ENCODE assay signal across 12 cellular contexts in genomic region chr2:197292614-197293013, GRCh38. TPM values are rescaled to one million over a fixed set of nuclear protein-coding genes. Genes with fewer than 3 reads are reported as not detected.
DNase-seq lines count a peak whose midpoint lies in the region; ATAC-seq, FAIRE-seq and TF ChIP-seq lines count a peak whose summit lies in the region.
"Had no signal": no experiment of that assay in that cellular context is flagged by ENCODE, and none has a peak within 500 bp of the region (broad histone marks: within the 10 kb centered on the region; RNA-seq: fewer than 3 reads in every experiment).

No MANE protein-coding gene starts in this region.

- DNase-seq in GM18507 (ENCODE audit: extremely low spot score, insufficient read length, low read depth) (no peak), activated B cell treated with CpG ODN at 0.5 μM for 24 hours (no peak), natural killer cell (no peak), NCI-H510A (lab: John Stamatoyannopoulos, UW) (no peak), NCI-H345 treated with DMSO at 0.1 percent for 48 hours (lab: John Stamatoyannopoulos, UW; ENCODE audit: unreplicated experiment) (no peak), upper lobe of left lung (no peak), T1000 (lab: John Stamatoyannopoulos, UW) (no peak)
- DNase-seq: IMR-90; NCI-H226; stimulated activated CD4-positive, alpha-beta T cell treated with anti-CD3 and anti-CD28 coated beads, Interleukin-15, amount 100 ng/mL, for 24 hours had no signal

- peak overlapping the region in 2 of 4 donors; percentile 68 to 78 for H3K27ac ChIP-seq in upper lobe of left lung

- WGBS in upper lobe of left lung, 2 donors: 84 to 92% methylated on average over 2 of the region's 2 CpGs

- H3K27me3 Mint-ChIP-seq in activated B cell treated with CpG ODN at 0.5 μM for 24 hours (no peaks in the 10 kb centered on the region), natural killer cell (ENCODE audit: low read depth in 2 of 2) (no peaks in the 10 kb centered on the region)

- H3K4me3 ChIP-seq in upper lobe of left lung: no peak overlapping the region
- H3K4me3 ChIP-seq: suprapubic skin had no signal

- POLR2A ChIA-PET in activated B cell treated with CpG ODN at 0.5 μM for 24 hours (lab: Charles Lee): interaction anchor here (0.8 to 9.0 kb wide), 6 partner anchors 15 to 101 kb away, joined by 3 to 173 read pairs (median 4); partner anchors contain the start of gene ANKRD44

- peaks cover 41% of the 10 kb centered on the region for H3K36me3 Mint-ChIP-seq in activated B cell treated with CpG ODN at 0.5 μM for 24 hours (ENCODE audit: low read depth)
- H3K36me3 Mint-ChIP-seq in natural killer cell: no peaks in the 10 kb centered on the region

- CTCF ChIA-PET in activated B cell treated with CpG ODN at 0.5 μM for 24 hours (lab: Charles Lee): interaction anchor here (1.1 to 2.4 kb wide), 2 partner anchors 13 to 101 kb away, joined by 3 to 7 read pairs; no protein-coding TSS in a partner anchor

- H3K9me3 ChIP-seq in upper lobe of left lung: no peaks in the 10 kb centered on the region
- H3K9me3 ChIP-seq: suprapubic skin had no signal

- peak overlapping the region; percentile 96 for H3K27ac Mint-ChIP-seq in activated B cell treated with CpG ODN at 0.5 μM for 24 hours
- H3K27ac Mint-ChIP-seq in natural killer cell: peak overlapping the region; percentile 94 to 97

- H3K4me1 Mint-ChIP-seq in activated B cell treated with CpG ODN at 0.5 μM for 24 hours: peaks cover 90% of the 10 kb centered on the region
- peaks cover 86% of the 10 kb centered on the region in 2 donors for H3K4me1 Mint-ChIP-seq in natural killer cell

- ATAC-seq in HG03095 (IDR thresholded peaks at IDR 0.05; ENCODE audit: unreplicated experiment): peak; percentile 29
- peak; percentile 15 for ATAC-seq in activated B cell treated with CpG ODN at 0.5 μM for 24 hours (ENCODE audit: low read depth)
- peak; percentile 60 to 73 (median 61) for ATAC-seq in natural killer cell
- no peak for ATAC-seq in upper lobe of left lung (ENCODE audit: low FRiP score in 2 of 2)

- H3K4me3 Mint-ChIP-seq in activated B cell treated with CpG ODN at 0.5 μM for 24 hours: peak overlapping the region; percentile 78
- H3K4me3 Mint-ChIP-seq in natural killer cell: peak overlapping the region; percentile 74

- H3K4me1 ChIP-seq in upper lobe of left lung: peaks cover 24 to 47% (median 41%) of the 10 kb centered on the region in 4 donors

- no peak for TF ChIP-seq EP300 in upper lobe of left lung (IDR thresholded peaks at IDR 0.05)

- FAIRE-seq in GM18507 (lab: Jason Lieb, UNC): peak; percentile 96

- intact Hi-C loops in activated B cell treated with CpG ODN at 0.5 μM for 24 hours (cut with micrococcal nuclease) (loop anchor here (1.0 to 10.0 kb wide), 4 partner anchors 13 to 1118 kb away; partner anchors contain the start of gene STK17B), natural killer cell (cut with micrococcal nuclease) (loop anchor here (1.0 to 2.0 kb wide), 2 partner anchors 17 to 38 kb away; no protein-coding TSS in a partner anchor)

- no peak for TF ChIP-seq POLR2A in upper lobe of left lung (IDR thresholded peaks at IDR 0.05)

- H3K9me3 Mint-ChIP-seq in activated B cell treated with CpG ODN at 0.5 μM for 24 hours (peaks cover 3% of the 10 kb centered on the region), natural killer cell (peaks cover 0 to 2% of the 10 kb centered on the region in 2 donors)

- no peaks in the 10 kb centered on the region for H3K27me3 ChIP-seq in upper lobe of left lung
- H3K27me3 ChIP-seq: suprapubic skin had no signal

- no peaks in the 10 kb centered on the region for H3K36me3 ChIP-seq in upper lobe of left lung
- H3K36me3 ChIP-seq: suprapubic skin had no signal

- TF ChIP-seq CTCF in activated B cell treated with CpG ODN at 0.5 μM for 24 hours (IDR thresholded peaks at IDR 0.05) (no peak), natural killer cell (IDR thresholded peaks at IDR 0.05) (no peak), upper lobe of left lung (IDR thresholded peaks at IDR 0.05) (no peak)

RNA-seq across cellular contexts. Expression of gene ANKRD44, which starts 18.0 kb away (rescaled TPM):
- total RNA-seq in activated B cell treated with CpG ODN at 0.5 μM for 24 hours (154 and 185 TPM in 2 replicates), natural killer cell (100 to 1,000 TPM; 252 to 376 (median 311) TPM), upper lobe of left lung (10 to 100 TPM; 41.0 to 91.1 (median 61.7) TPM)

Comparison
In these comparisons a context has a peak if more than half of its experiments do, and no peak if none do; other contexts are left out.
1. ATAC-seq: peak in HG03095 (single experiment), activated B cell treated with CpG ODN at 0.5 μM for 24 hours (single experiment) and natural killer cell (3 of 3); none in upper lobe of left lung (0 of 2).